In the genomic region with DNA sequence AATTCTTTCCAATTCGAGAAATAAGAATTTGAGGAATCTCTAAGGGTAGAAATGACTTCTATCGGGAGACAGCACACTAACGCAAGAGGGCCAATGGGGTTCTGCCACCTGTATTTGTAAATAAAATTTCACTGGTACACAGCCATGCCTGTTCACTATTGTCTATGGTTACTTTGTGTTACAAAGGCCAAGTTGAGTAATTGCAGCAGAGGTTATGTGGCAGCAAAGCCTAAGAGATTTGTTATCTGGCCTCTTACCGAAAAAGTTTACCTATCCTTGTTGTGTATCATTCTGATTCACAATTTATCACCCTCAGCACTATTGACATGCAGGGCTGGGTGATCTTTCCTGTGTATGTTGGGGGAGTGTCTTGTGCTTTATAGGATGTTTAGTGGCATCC, we compare ENCODE assay signal across 25 cellular contexts.
DNase-seq lines count a peak whose midpoint lies in the region; ATAC-seq, FAIRE-seq and TF ChIP-seq lines count a peak whose summit lies in the region.
"Had no signal": no experiment of that assay in that cellular context is flagged by ENCODE, and none has a peak within 500 bp of the region (broad histone marks: within the 10 kb centered on the region; RNA-seq: fewer than 3 reads in every experiment).

No MANE protein-coding gene starts in this region.

- H3K27ac ChIP-seq in liver (ENCODE audit: low read depth in 1 of 2, low read length in 2 of 2) (peak overlapping the region; percentile 56 to 63), testis (no peak overlapping the region)
- H3K27ac ChIP-seq: heart right ventricle, prostate gland, tibial nerve had no signal

- peak in 1 of 2 donors; percentile 30 for TF ChIP-seq RAD21 in liver (IDR thresholded peaks at IDR 0.05)

- 30% methylated on average over 4 of the region's 4 CpGs for WGBS in liver
- WGBS in testis, 2 donors: 85 to 86% methylated on average over 4 of the region's 4 CpGs

- peak; percentile 83 for FAIRE-seq in bronchial epithelial cell (lab: Jason Lieb, UNC)

- peaks cover 0 to 6% (median 0%) of the 10 kb centered on the region in 4 donors for H3K4me1 ChIP-seq in liver (ENCODE audit: control insufficient read depth in 4 of 4, insufficient read depth in 4 of 4, low read length in 3 of 4)
- no peaks in the 10 kb centered on the region for H3K4me1 ChIP-seq in testis
- H3K4me1 ChIP-seq: BE2C, HAP-1, heart right ventricle, prostate gland, tibial nerve had no signal

- no peaks in the 10 kb centered on the region for H3K27me3 ChIP-seq in bronchial epithelial cell (ENCODE audit: control insufficient read depth, insufficient read depth, low read length)
- H3K27me3 ChIP-seq in liver (ENCODE audit: control insufficient read depth in 4 of 4, insufficient read depth in 4 of 4, low read length in 3 of 4): no peaks in the 10 kb centered on the region
- H3K27me3 ChIP-seq in testis: no peaks in the 10 kb centered on the region
- H3K27me3 ChIP-seq: heart right ventricle, tibial nerve had no signal

- H3K9ac ChIP-seq in liver (ENCODE audit: low read depth in 1 of 2, low read length in 2 of 2): no peak overlapping the region

- intact Hi-C loops in testis (cut with DNase I; ENCODE audit: low total_unique reads) (no loop called here), cardiac septum (cut with DNase I) (no loop called here)

- ATAC-seq in GM18498 (IDR thresholded peaks at IDR 0.05; ENCODE audit: unreplicated experiment): no peak
- ATAC-seq: activated naive CD8-positive, alpha-beta T cell treated with anti-CD3 and anti-CD28 coated beads, Interleukin-2, amount 50 U/mL, for 24 hours; activated T-cell treated with anti-CD3 and anti-CD28 coated beads, Interleukin-2, amount 50 U/mL, for 4 hours; heart right ventricle; stimulated activated naive CD8-positive, alpha-beta T cell treated with anti-CD3 and anti-CD28 coated beads, Interleukin-15, amount 100 ng/mL, for 72 hours had no signal

- DNase-seq in A172 (ENCODE audit: low spot score) (peak; percentile 39), HuH-7 (ENCODE audit: low spot score) (peak; percentile 5), bronchial epithelial cell (ENCODE audit: low read depth) (peak; percentile 97), testis (no peak), NCI-H226 (no peak), cardiac septum (ENCODE audit: low spot score) (no peak)
- DNase-seq: 8988T; activated CD4-positive, alpha-beta T cell treated with anti-CD3 and anti-CD28 coated beads for 48 hours; activated naive CD8-positive, alpha-beta T cell treated with anti-CD3 and anti-CD28 coated beads, Interleukin-2, amount 50 U/mL, for 24 hours; activated T-cell treated with anti-CD3 and anti-CD28 coated beads, Interleukin-2, amount 50 U/mL, for 4 hours; BE2C; CD8-positive, alpha-beta memory T cell; cerebellar nuclear complex; DMS153; foreskin fibroblast; heart right ventricle; Karpas-422; naive B cell; Right ventricle myocardium superior; stimulated activated naive CD8-positive, alpha-beta T cell treated with anti-CD3 and anti-CD28 coated beads, Interleukin-15, amount 100 ng/mL, for 72 hours had no signal

- H3K36me3 ChIP-seq in bronchial epithelial cell (ENCODE audit: control insufficient read depth, insufficient read depth, low read length) (no peaks in the 10 kb centered on the region), liver (ENCODE audit: control insufficient read depth in 4 of 4, insufficient read depth in 3 of 4, low read depth in 1 of 4, low read length in 3 of 4) (no peaks in the 10 kb centered on the region), testis (ENCODE audit: low read depth, missing control alignments) (no peaks in the 10 kb centered on the region)
- H3K36me3 ChIP-seq: BE2C, HAP-1, heart right ventricle, prostate gland, tibial nerve had no signal

- TF ChIP-seq POLR2A in testis (IDR thresholded peaks at IDR 0.05): no peak

- H3K9me3 ChIP-seq in liver (ENCODE audit: control insufficient read depth in 4 of 4, low read length in 3 of 4): no peaks in the 10 kb centered on the region
- H3K9me3 ChIP-seq in testis: no peaks in the 10 kb centered on the region
- H3K9me3 ChIP-seq: BE2C, HAP-1, heart right ventricle, prostate gland, tibial nerve had no signal

- TF ChIP-seq CTCF in bronchial epithelial cell (IDR thresholded peaks at IDR 0.05; ENCODE audit: insufficient read depth, low read length, severe bottlenecking): no peak
- TF ChIP-seq CTCF in liver (IDR thresholded peaks at IDR 0.05; ENCODE audit: low read depth, low read length, missing input control): no peak
- TF ChIP-seq CTCF in testis (IDR thresholded peaks at IDR 0.05): no peak

- H3K4me3 ChIP-seq in bronchial epithelial cell (ENCODE audit: low read depth, low read length): no peak overlapping the region
- H3K4me3 ChIP-seq in liver (ENCODE audit: low read depth in 1 of 3, low read length in 3 of 3): no peak overlapping the region
- no peak overlapping the region for H3K4me3 ChIP-seq in testis
- H3K4me3 ChIP-seq: HAP-1, heart right ventricle, prostate gland, tibial nerve had no signal

TF ChIP-seq in liver, 16 proteins besides CTCF, POLR2A, EP300 and RAD21:
- TF ChIP-seq HNF4G (IDR thresholded peaks at IDR 0.05): no peak
- TF ChIP-seq NR2F2 (IDR thresholded peaks at IDR 0.05): no peak
- peak; percentile 59 for TF ChIP-seq SP1 (IDR thresholded peaks at IDR 0.05)
- no peak for TF ChIP-seq GABPA (IDR thresholded peaks at IDR 0.05 in 1 of 2, conservative IDR thresholded peaks at IDR 0.05 in 1 of 2)
- peak; percentile 72 to 86 for TF ChIP-seq HNF4A (conservative IDR thresholded peaks at IDR 0.05)
- no peak for TF ChIP-seq EGR1 (IDR thresholded peaks at IDR 0.05; ENCODE audit: low read depth in 2 of 2)
- TF ChIP-seq, protein P1, sequence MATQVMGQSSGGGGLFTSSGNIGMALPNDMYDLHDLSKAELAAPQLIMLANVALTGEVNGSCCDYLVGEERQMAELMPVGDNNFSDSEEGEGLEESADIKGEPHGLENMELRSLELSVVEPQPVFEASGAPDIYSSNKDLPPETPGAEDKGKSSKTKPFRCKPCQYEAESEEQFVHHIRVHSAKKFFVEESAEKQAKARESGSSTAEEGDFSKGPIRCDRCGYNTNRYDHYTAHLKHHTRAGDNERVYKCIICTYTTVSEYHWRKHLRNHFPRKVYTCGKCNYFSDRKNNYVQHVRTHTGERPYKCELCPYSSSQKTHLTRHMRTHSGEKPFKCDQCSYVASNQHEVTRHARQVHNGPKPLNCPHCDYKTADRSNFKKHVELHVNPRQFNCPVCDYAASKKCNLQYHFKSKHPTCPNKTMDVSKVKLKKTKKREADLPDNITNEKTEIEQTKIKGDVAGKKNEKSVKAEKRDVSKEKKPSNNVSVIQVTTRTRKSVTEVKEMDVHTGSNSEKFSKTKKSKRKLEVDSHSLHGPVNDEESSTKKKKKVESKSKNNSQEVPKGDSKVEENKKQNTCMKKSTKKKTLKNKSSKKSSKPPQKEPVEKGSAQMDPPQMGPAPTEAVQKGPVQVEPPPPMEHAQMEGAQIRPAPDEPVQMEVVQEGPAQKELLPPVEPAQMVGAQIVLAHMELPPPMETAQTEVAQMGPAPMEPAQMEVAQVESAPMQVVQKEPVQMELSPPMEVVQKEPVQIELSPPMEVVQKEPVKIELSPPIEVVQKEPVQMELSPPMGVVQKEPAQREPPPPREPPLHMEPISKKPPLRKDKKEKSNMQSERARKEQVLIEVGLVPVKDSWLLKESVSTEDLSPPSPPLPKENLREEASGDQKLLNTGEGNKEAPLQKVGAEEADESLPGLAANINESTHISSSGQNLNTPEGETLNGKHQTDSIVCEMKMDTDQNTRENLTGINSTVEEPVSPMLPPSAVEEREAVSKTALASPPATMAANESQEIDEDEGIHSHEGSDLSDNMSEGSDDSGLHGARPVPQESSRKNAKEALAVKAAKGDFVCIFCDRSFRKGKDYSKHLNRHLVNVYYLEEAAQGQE (IDR thresholded peaks at IDR 0.05): peak; percentile 40
- TF ChIP-seq RXRA (IDR thresholded peaks at IDR 0.05): peak; percentile 55 to 83
- TF ChIP-seq ZBTB33 (IDR thresholded peaks at IDR 0.05): peak; percentile 68
- TF ChIP-seq TAF1 (conservative IDR thresholded peaks at IDR 0.05): no peak
- TF ChIP-seq ATF3 (IDR thresholded peaks at IDR 0.05): no peak
- TF ChIP-seq YY1 (IDR thresholded peaks at IDR 0.05): peak; percentile 68
- TF ChIP-seq JUND (IDR thresholded peaks at IDR 0.05): peak in 1 of 2 donors; percentile 49
- TF ChIP-seq FOXA2 (IDR thresholded peaks at IDR 0.05): peak; percentile 62
- TF ChIP-seq FOXA1 (IDR thresholded peaks at IDR 0.05): peak; percentile 72
- peak; percentile 56 for TF ChIP-seq MAX (IDR thresholded peaks at IDR 0.05)

Comparison
In these comparisons a context has a peak if more than half of its experiments do, and no peak if none do; other contexts are left out.
1. DNase-seq: peak in A172 (single experiment), HuH-7 (single experiment) and bronchial epithelial cell (single experiment); none in testis (single experiment), NCI-H226 (single experiment) and cardiac septum (single experiment).
2. H3K27ac ChIP-seq: peak in liver (2 of 2); none in testis (0 of 2).